ENCODE assay signal across 10 cellular contexts in the genomic region with DNA sequence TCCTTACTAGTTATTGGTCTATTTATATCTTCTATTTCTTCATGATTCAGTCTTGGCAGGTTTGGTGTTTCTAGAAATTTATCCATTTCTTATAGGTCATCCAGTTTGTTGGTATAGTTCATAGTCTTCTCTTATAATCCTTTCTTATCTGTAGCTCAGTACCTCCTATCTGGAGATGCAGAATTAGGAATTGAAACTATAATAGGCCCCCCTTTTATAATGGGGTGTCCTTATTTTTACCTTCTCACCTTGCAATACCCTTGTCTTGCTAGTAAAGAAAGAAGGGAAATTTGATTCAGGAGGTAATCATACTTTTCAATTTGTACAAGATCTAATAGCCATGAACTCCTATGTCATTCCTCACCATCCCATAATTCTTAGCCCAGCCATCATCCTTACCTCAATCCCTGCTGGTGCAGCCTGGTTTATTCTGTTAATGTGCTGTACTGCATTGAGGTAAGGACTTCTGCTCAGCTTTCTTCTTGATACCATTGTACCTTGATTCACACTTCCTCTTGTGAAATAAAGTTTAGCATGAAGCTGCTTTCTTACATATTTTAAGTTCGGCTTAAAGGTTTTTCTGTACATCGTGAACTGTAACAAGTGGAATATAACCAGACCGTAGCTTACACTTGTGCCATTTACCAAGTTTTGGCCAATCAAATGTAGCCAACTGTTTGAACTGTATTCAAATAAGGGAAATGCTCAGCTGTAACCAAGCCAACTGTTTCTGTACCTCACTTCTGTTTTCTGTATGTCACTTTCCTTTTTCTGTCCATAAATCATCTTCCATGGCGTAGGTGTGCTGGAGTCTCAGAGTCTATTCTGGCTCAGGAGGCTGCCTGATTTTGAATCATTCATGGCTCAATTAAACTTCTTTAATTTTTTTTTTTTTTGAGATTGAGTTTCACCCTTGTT. TPM values are rescaled to one million over a fixed set of nuclear protein-coding genes. Genes with fewer than 3 reads are reported as not detected.
DNase-seq lines count a peak whose midpoint lies in the region; ATAC-seq and FAIRE-seq lines count a peak whose summit lies in the region.
"Had no signal": no experiment of that assay in that cellular context is flagged by ENCODE, and none has a peak within 500 bp of the region (broad histone marks: within the 10 kb centered on the region; RNA-seq: fewer than 3 reads in every experiment).

No MANE protein-coding gene starts in this region.

- peaks cover 20% of the 10 kb centered on the region for H3K4me1 Mint-ChIP-seq in stimulated activated memory B cell treated with anti-CD40 and anti-IgM and Interleukin-4, amounts not matched to agents 10 μg/mL and 1 μg/mL and 100 μg/mL, for 72 hours

- peak overlapping the region; percentile 70 for H3K27ac Mint-ChIP-seq in stimulated activated memory B cell treated with anti-CD40 and anti-IgM and Interleukin-4, amounts not matched to agents 10 μg/mL and 1 μg/mL and 100 μg/mL, for 72 hours
- H3K27ac Mint-ChIP-seq: activated CD8-positive, alpha-beta T cell treated with anti-CD3 and anti-CD28 coated beads, Interleukin-2, amount 10 ng/mL, durations not matched to agents 7 days and 5 days had no signal

- DNase-seq in frontal cortex (ENCODE audit: low spot score in 2 of 2) (no peak), cortex of kidney (lab: John Stamatoyannopoulos, UW) (no peak), mesenteric fat pad (ENCODE audit: low spot score) (no peak)
- DNase-seq: activated CD8-positive, alpha-beta T cell treated with anti-CD3 and anti-CD28 coated beads, Interleukin-2, amount 10 ng/mL, durations not matched to agents 7 days and 5 days; anterior cingulate cortex had no signal

- H3K9me3 Mint-ChIP-seq in stimulated activated memory B cell treated with anti-CD40 and anti-IgM and Interleukin-4, amounts not matched to agents 10 μg/mL and 1 μg/mL and 100 μg/mL, for 72 hours: peaks cover 5% of the 10 kb centered on the region

- no peak for FAIRE-seq in frontal cortex (lab: Jason Lieb, UNC)

- ATAC-seq in GM19035 (IDR thresholded peaks at IDR 0.05; ENCODE audit: unreplicated experiment): peak; percentile 80
- peak; percentile 47 for ATAC-seq in HG02610 (IDR thresholded peaks at IDR 0.05; ENCODE audit: unreplicated experiment)
- peak; percentile 52 for ATAC-seq in HG03521 (IDR thresholded peaks at IDR 0.05; ENCODE audit: unreplicated experiment)
- ATAC-seq in stimulated activated memory B cell treated with anti-CD40 and anti-IgM and Interleukin-4, amounts not matched to agents 10 μg/mL and 1 μg/mL and 100 μg/mL, for 72 hours: peak; percentile 85
- ATAC-seq: activated CD8-positive, alpha-beta T cell treated with anti-CD3 and anti-CD28 coated beads, Interleukin-2, amount 10 ng/mL, durations not matched to agents 7 days and 5 days had no signal

- H3K27me3 Mint-ChIP-seq in stimulated activated memory B cell treated with anti-CD40 and anti-IgM and Interleukin-4, amounts not matched to agents 10 μg/mL and 1 μg/mL and 100 μg/mL, for 72 hours: no peaks in the 10 kb centered on the region

- H3K4me3 Mint-ChIP-seq in stimulated activated memory B cell treated with anti-CD40 and anti-IgM and Interleukin-4, amounts not matched to agents 10 μg/mL and 1 μg/mL and 100 μg/mL, for 72 hours: peak overlapping the region; percentile 12
- H3K4me3 Mint-ChIP-seq: activated CD8-positive, alpha-beta T cell treated with anti-CD3 and anti-CD28 coated beads, Interleukin-2, amount 10 ng/mL, durations not matched to agents 7 days and 5 days had no signal

- peaks cover 10% of the 10 kb centered on the region for H3K36me3 Mint-ChIP-seq in stimulated activated memory B cell treated with anti-CD40 and anti-IgM and Interleukin-4, amounts not matched to agents 10 μg/mL and 1 μg/mL and 100 μg/mL, for 72 hours

RNA-seq across cellular contexts. Expression of a gene that starts 40.1 kb away (rescaled TPM):
- 3.3 TPM for total RNA-seq in frontal cortex
- not detected for total RNA-seq in mesenteric fat pad
- total RNA-seq: Daoy had no signal
